In genomic region chr2:99572380-99572779, GRCh38 we compare ENCODE assay signal across 13 cellular contexts.
A peak's percentile ranks its signal among the peaks of the same experiment; 100 is the strongest.
DNase-seq lines count a peak whose midpoint lies in the region; ATAC-seq, FAIRE-seq and TF ChIP-seq lines count a peak whose summit lies in the region.
"Had no signal": no experiment of that assay in that cellular context is flagged by ENCODE, and none has a peak within 500 bp of the region (broad histone marks: within the 10 kb centered on the region; RNA-seq: fewer than 3 reads in every experiment).

No MANE protein-coding gene starts in this region.

- H3K4me3 ChIP-seq in bronchial epithelial cell (ENCODE audit: low read depth, low read length), result no peak overlapping the region
- H3K4me3 ChIP-seq: BLaER1, K562, sigmoid colon, tibial nerve had no signal

- peak overlapping the region; percentile 47 to 73 (median 69) for H3K27ac Mint-ChIP-seq in nephron

- TF ChIP-seq CTCF in bronchial epithelial cell (IDR thresholded peaks at IDR 0.05; ENCODE audit: insufficient read depth, low read length, severe bottlenecking) (no peak), nephron (IDR thresholded peaks at IDR 0.05; ENCODE audit: unreplicated experiment in 3 of 3) (no peak)

- H3K4me1 Mint-ChIP-seq in nephron, result peaks cover 34% of the 10 kb centered on the region

- peaks cover 2% of the 10 kb centered on the region for H3K27me3 ChIP-seq in bronchial epithelial cell (ENCODE audit: control insufficient read depth, insufficient read depth, low read length)
- H3K27me3 ChIP-seq: BLaER1, sigmoid colon, tibial nerve had no signal

- H3K4me3 Mint-ChIP-seq in nephron, result no peak overlapping the region

- H3K36me3 ChIP-seq in bronchial epithelial cell (ENCODE audit: control insufficient read depth, insufficient read depth, low read length), result no peaks in the 10 kb centered on the region

- peaks cover 67% of the 10 kb centered on the region for H3K36me3 Mint-ChIP-seq in nephron (ENCODE audit: low read depth)

- DNase-seq in COR-L47 (lab: John Stamatoyannopoulos, UW) (peak; percentile 73), NCI-H187 treated with DMSO at 0.1 percent for 48 hours (lab: John Stamatoyannopoulos, UW) (peak; percentile 38), bronchial epithelial cell (ENCODE audit: low read depth) (peak; percentile 37), H54 (ENCODE audit: insufficient read length, low spot score) (no peak), CD1c-positive myeloid dendritic cell (ENCODE audit: extremely low spot score) (no peak)
- DNase-seq: HCEC 1CT, sigmoid colon had no signal

- no peaks in the 10 kb centered on the region for H3K27me3 Mint-ChIP-seq in nephron (ENCODE audit: low read depth)

- FAIRE-seq in bronchial epithelial cell (lab: Jason Lieb, UNC) (no peak), H54 (lab: Jason Lieb, UNC) (no peak)
- FAIRE-seq: K562 had no signal

- no peak for TF ChIP-seq POLR2A in H54 (IDR thresholded peaks at IDR 0.05; ENCODE audit: low read depth, low read length)

- no peaks in the 10 kb centered on the region for H3K9me3 Mint-ChIP-seq in nephron

- ATAC-seq in HG02571 (IDR thresholded peaks at IDR 0.05; ENCODE audit: unreplicated experiment) (no peak), HG03342 (IDR thresholded peaks at IDR 0.05; ENCODE audit: unreplicated experiment) (no peak)
- ATAC-seq: K562 had no signal

Comparison
In these comparisons a context has a peak if more than half of its experiments do, and no peak if none do; other contexts are left out.
1. DNase-seq: peak in COR-L47 (single experiment), NCI-H187 treated with DMSO at 0.1 percent for 48 hours (single experiment) and bronchial epithelial cell (single experiment); none in H54 (single experiment) and CD1c-positive myeloid dendritic cell (single experiment).